20 cellular contexts compared by ENCODE assay signal in genomic region chr20:58997141-58997770, GRCh38. TPM values are rescaled to one million over a fixed set of nuclear protein-coding genes. Genes with fewer than 3 reads are reported as not detected.
DNase-seq lines count a peak whose midpoint lies in the region; ATAC-seq and TF ChIP-seq lines count a peak whose summit lies in the region.
"Had no signal": no experiment of that assay in that cellular context is flagged by ENCODE, and none has a peak within 500 bp of the region (broad histone marks: within the 10 kb centered on the region; RNA-seq: fewer than 3 reads in every experiment).

No MANE protein-coding gene starts in this region.

- H3K4me1 Mint-ChIP-seq in WTC11 (no peaks in the 10 kb centered on the region), memory B cell (peaks cover 18% of the 10 kb centered on the region)

- H3K36me3 Mint-ChIP-seq in WTC11 (peaks cover 43% of the 10 kb centered on the region), memory B cell (peaks cover 28% of the 10 kb centered on the region)

- H3K27me3 ChIP-seq in dorsolateral prefrontal cortex = no peaks in the 10 kb centered on the region
- H3K27me3 ChIP-seq: BLaER1 treated with 17β-estradiol and CSF1 and Interleukin-3, amounts not matched to agents 10 nM and 100 nM; spleen; stomach; transverse colon had no signal

- TF ChIP-seq CTCF in WTC11 (IDR thresholded peaks at IDR 0.05) (no peak), dorsolateral prefrontal cortex (IDR thresholded peaks at IDR 0.05 in 54 of 56, conservative IDR thresholded peaks at IDR 0.05 in 2 of 56; ENCODE audit: low read depth in 1 of 56, partially characterized antibody in 56 of 56) (no peak)

- POLR2A ChIA-PET in WTC11 (lab: Charles Lee) = interaction anchor here (0.7 kb wide), 1 partner anchor 533 kb away, joined by 5 read pairs; no protein-coding TSS in a partner anchor

- H3K4me3 ChIP-seq in dorsolateral prefrontal cortex = no peak overlapping the region
- H3K4me3 ChIP-seq: BLaER1 treated with 17β-estradiol and CSF1 and Interleukin-3, amounts not matched to agents 10 nM and 100 nM; spleen; stomach; transverse colon had no signal

- CTCF ChIA-PET in WTC11 (lab: Charles Lee) = interaction anchor here (0.6 to 1.1 kb wide), 2 partner anchors 87 to 458 kb away, joined by 3 to 4 read pairs; no protein-coding TSS in a partner anchor

- H3K27me3 Mint-ChIP-seq in WTC11 (ENCODE audit: low read depth) = no peaks in the 10 kb centered on the region
- no peaks in the 10 kb centered on the region for H3K27me3 Mint-ChIP-seq in memory B cell

- peak overlapping the region; percentile 44; the same call in 1 of the 2 replicates for H3K27ac Mint-ChIP-seq in WTC11
- H3K27ac Mint-ChIP-seq in memory B cell = peak overlapping the region; percentile 35
- H3K27ac Mint-ChIP-seq: activated naive CD4-positive, alpha-beta T cell treated with anti-CD3 and anti-CD28 coated beads, Interleukin-2, amount 50 U/mL, for 72 hours; activated T-helper 1 cell treated with anti-CD3 and anti-CD28 coated beads, Interleukin-12 subunit alpha, Interleukin-12 subunit beta, Interleukin-2, Interleukin-4 antibody, amounts not matched to agents 30 ng/mL and 10 ng/mL and 1 ng/mL, durations not matched to agents 14 hours and 24 hours and 36 hours had no signal

- peak; percentile 30 for ATAC-seq in WTC11
- no peak for ATAC-seq in memory B cell (ENCODE audit: low read depth)
- no peak for ATAC-seq in GM21825 (IDR thresholded peaks at IDR 0.05; ENCODE audit: unreplicated experiment)
- no peak for ATAC-seq in HG03097 (IDR thresholded peaks at IDR 0.05; ENCODE audit: low FRiP score, unreplicated experiment)
- ATAC-seq: activated naive CD4-positive, alpha-beta T cell treated with anti-CD3 and anti-CD28 coated beads, Interleukin-2, amount 50 U/mL, for 72 hours had no signal

- no peak overlapping the region for H3K4me3 Mint-ChIP-seq in WTC11
- H3K4me3 Mint-ChIP-seq in memory B cell = no peak overlapping the region
- H3K4me3 Mint-ChIP-seq: activated T-helper 1 cell treated with anti-CD3 and anti-CD28 coated beads, Interleukin-12 subunit alpha, Interleukin-12 subunit beta, Interleukin-2, Interleukin-4 antibody, amounts not matched to agents 30 ng/mL and 10 ng/mL and 1 ng/mL, durations not matched to agents 14 hours and 24 hours and 36 hours had no signal

- H3K9me3 Mint-ChIP-seq in WTC11 = no peaks in the 10 kb centered on the region
- no peaks in the 10 kb centered on the region for H3K9me3 Mint-ChIP-seq in memory B cell
- H3K9me3 Mint-ChIP-seq: activated naive CD4-positive, alpha-beta T cell treated with anti-CD3 and anti-CD28 coated beads, Interleukin-2, amount 50 U/mL, for 72 hours; activated T-helper 1 cell treated with anti-CD3 and anti-CD28 coated beads, Interleukin-12 subunit alpha, Interleukin-12 subunit beta, Interleukin-2, Interleukin-4 antibody, amounts not matched to agents 30 ng/mL and 10 ng/mL and 1 ng/mL, durations not matched to agents 14 hours and 24 hours and 36 hours had no signal

- no peak overlapping the region for H3K27ac ChIP-seq in dorsolateral prefrontal cortex
- H3K27ac ChIP-seq: BLaER1 treated with 17β-estradiol and CSF1 and Interleukin-3, amounts not matched to agents 10 nM and 100 nM; spleen; stomach; transverse colon had no signal

- intact Hi-C loops in dorsolateral prefrontal cortex (cut with DNase I) = no loop called here

- DNase-seq in activated effector memory CD4-positive, alpha-beta T cell treated with anti-CD3 and anti-CD28 coated beads, Interleukin-2, amount 50 U/mL, for 16 hours = peak; percentile 52
- DNase-seq in activated effector memory CD4-positive, alpha-beta T cell treated with Interleukin-2 at 50 U/mL for 16 hours = no peak
- DNase-seq in WTC11 (ENCODE audit: low spot score) = no peak
- DNase-seq in memory B cell (ENCODE audit: low spot score in 2 of 2) = no peak
- DNase-seq in dorsolateral prefrontal cortex = no peak
- no peak for DNase-seq in NCI-H774 (lab: John Stamatoyannopoulos, UW)
- DNase-seq: Calu3; Kasumi-1; NCI-H1694; SHP77; spleen; stimulated activated CD4-positive, alpha-beta T cell treated with anti-CD3 and anti-CD28 coated beads, Interleukin-4, amount 100 ng/mL, for 24 hours; stomach; transverse colon had no signal

TF ChIP-seq in WTC11, 78 proteins besides CTCF, POLR2A, EP300 and RAD21:
- no peak for TF ChIP-seq NFATC4 (CRISPR knock-in tag; IDR thresholded peaks at IDR 0.05)
- no peak for TF ChIP-seq JUN (CRISPR knock-in tag; IDR thresholded peaks at IDR 0.05)
- no peak for TF ChIP-seq IRF2 (CRISPR knock-in tag; IDR thresholded peaks at IDR 0.05; ENCODE audit: borderline replicate concordance, low read depth)
- no peak for TF ChIP-seq RORB (CRISPR knock-in tag; IDR thresholded peaks at IDR 0.05)
- no peak for TF ChIP-seq MYBL2 (CRISPR knock-in tag; IDR thresholded peaks at IDR 0.05)
- no peak for TF ChIP-seq TEAD1 (CRISPR knock-in tag; IDR thresholded peaks at IDR 0.05)
- TF ChIP-seq NFYB (CRISPR knock-in tag; conservative IDR thresholded peaks at IDR 0.05; ENCODE audit: low read depth) = no peak
- TF ChIP-seq HMGA2 (CRISPR knock-in tag; IDR thresholded peaks at IDR 0.05) = no peak

RNA-seq across cellular contexts. Expression of gene CTSZ, which starts 9.8 kb away (rescaled TPM):
- 26.3 to 36.2 TPM (median 32.4 TPM) in 3 replicates for total RNA-seq in WTC11 (2021)
- total RNA-seq in dorsolateral prefrontal cortex = 10 to 100 TPM; 33.6 to 99.6 (median 49.4) TPM

RNA-seq across cellular contexts. Expression of gene NELFCD, which starts 16.2 kb away (rescaled TPM):
- total RNA-seq in WTC11 (2021) = 53.0 to 66.9 TPM (median 57.6 TPM) in 3 replicates
- 10 to 100 TPM; 46.8 to 90.1 (median 64.8) TPM for total RNA-seq in dorsolateral prefrontal cortex

RNA-seq across cellular contexts. Expression of gene TUBB1, which starts 22.0 kb away (rescaled TPM):
- total RNA-seq in WTC11 (2021) = not detected in 3 replicates
- under 1 TPM in 56 of 120 experiments, not detected in 64; 0.07 to 0.78 (median 0.24) TPM for total RNA-seq in dorsolateral prefrontal cortex
- total RNA-seq: A673; activated T-helper 1 cell treated with anti-CD3 and anti-CD28 coated beads, Interleukin-12 subunit alpha, Interleukin-12 subunit beta, Interleukin-2, Interleukin-4 antibody, amounts not matched to agents 30 ng/mL and 10 ng/mL and 1 ng/mL, durations not matched to agents 14 hours and 24 hours and 36 hours; Calu3; transverse colon had no signal

RNA-seq across cellular contexts. Expression of gene ATP5F1E, which starts 34.9 kb away (rescaled TPM):
- 41.1 to 44.8 TPM (median 43.0 TPM) in 3 replicates for total RNA-seq in WTC11 (2021)
- 10 to 100 TPM; 31.5 to 78.6 (median 49.1) TPM for total RNA-seq in dorsolateral prefrontal cortex

RNA-seq across cellular contexts. Expression of gene PRELID3B, which starts 45.3 kb away (rescaled TPM):
- total RNA-seq in WTC11 (2021) (46.9 to 48.7 TPM (median 47.0 TPM) in 3 replicates), dorsolateral prefrontal cortex (10 to 100 TPM; 15.9 to 41.2 (median 26.9) TPM)
